23 cellular contexts compared by ENCODE assay signal in genomic region chr4:94576163-94576562, GRCh38.
DNase-seq lines count a peak whose midpoint lies in the region; ATAC-seq and TF ChIP-seq lines count a peak whose summit lies in the region.
"Had no signal": no experiment of that assay in that cellular context is flagged by ENCODE, and none has a peak within 500 bp of the region (broad histone marks: within the 10 kb centered on the region; RNA-seq: fewer than 3 reads in every experiment).

No MANE protein-coding gene starts in this region.

- H3K36me3 ChIP-seq in ACC112 (ENCODE audit: insufficient read depth, low read length) (peaks cover 11% of the 10 kb centered on the region; the same call in 1 of the 2 replicates), ascending aorta (peaks cover 3 to 7% of the 10 kb centered on the region in 2 donors)
- H3K36me3 ChIP-seq: SJCRH30 had no signal

- no peak overlapping the region for H2BK12ac ChIP-seq in H9 (ENCODE audit: insufficient read length, low read depth, low read length)

- H3K4me3 ChIP-seq in ACC112 (ENCODE audit: low read depth, low read length): no peak overlapping the region
- H3K4me3 ChIP-seq in ascending aorta: peak overlapping the region in 1 of 2 donors; percentile 29
- H3K4me3 ChIP-seq: PC-9, right lobe of liver, SJCRH30 had no signal

- TF ChIP-seq CTCF in H9 (conservative IDR thresholded peaks at IDR 0.05): no peak
- TF ChIP-seq CTCF in ascending aorta (IDR thresholded peaks at IDR 0.05): no peak
- no peak for TF ChIP-seq CTCF in nephron (IDR thresholded peaks at IDR 0.05; ENCODE audit: unreplicated experiment in 3 of 3)

- no peak overlapping the region for H2BK20ac ChIP-seq in H9 (ENCODE audit: low read depth, low read length, poor library complexity, severe bottlenecking)

- no CpG with 5 or more reads among the region's 3 CpGs for WGBS in H9 (ENCODE audit: extremely low coverage, insufficient read length, low lambda C conversion rate)

- H3K27ac ChIP-seq in ACC112 (ENCODE audit: low read depth, low read length) (peak overlapping the region; percentile 26), H9 (ENCODE audit: insufficient read length, low read depth, low read length) (no peak overlapping the region), ascending aorta (peak overlapping the region; percentile 50 to 64)
- H3K27ac ChIP-seq: parathyroid adenoma, PC-9, right lobe of liver, SJCRH30 had no signal

- H3K23ac ChIP-seq in H9 (ENCODE audit: insufficient read length, low read depth, low read length): no peak overlapping the region

- H3K9ac ChIP-seq in H9 (ENCODE audit: extremely low read depth, insufficient read length, low read length): no peak overlapping the region
- H3K9ac ChIP-seq: parathyroid adenoma had no signal

- no peaks in the 10 kb centered on the region for H3K23me2 ChIP-seq in H9 (ENCODE audit: insufficient read length, low read depth, low read length, poor library complexity, severe bottlenecking)

- no peak overlapping the region for H2BK5ac ChIP-seq in H9 (ENCODE audit: insufficient read length, low read length)

- peak overlapping the region in 2 of 3 experiments; percentile 52 to 89; a peak in 5 of 7 replicates for H3K27ac Mint-ChIP-seq in H9
- peak overlapping the region; percentile 13 to 72 (median 21) for H3K27ac Mint-ChIP-seq in nephron
- H3K27ac Mint-ChIP-seq: activated naive CD8-positive, alpha-beta T cell treated with anti-CD3 and anti-CD28 coated beads for 36 hours; activated T-helper 17 cell treated with anti-CD3 and anti-CD28 coated beads, Interleukin-2, amount 50 U/mL, for 72 hours; CD4-positive, alpha-beta T cell; naive thymus-derived CD4-positive, alpha-beta T cell; T-helper 1 cell treated with Interleukin-12 subunit alpha and Interleukin-12 subunit beta and Interleukin-4 antibody, amounts not matched to agents 30 μg/mL and 1 μg/mL, for 36 hours had no signal

- H3K9me3 Mint-ChIP-seq in H9 (no peaks in the 10 kb centered on the region), nephron (no peaks in the 10 kb centered on the region)
- H3K9me3 Mint-ChIP-seq: activated naive CD8-positive, alpha-beta T cell treated with anti-CD3 and anti-CD28 coated beads for 36 hours; activated T-helper 17 cell treated with anti-CD3 and anti-CD28 coated beads, Interleukin-2, amount 50 U/mL, for 72 hours; CD4-positive, alpha-beta T cell; naive thymus-derived CD4-positive, alpha-beta T cell; T-helper 1 cell treated with Interleukin-12 subunit alpha and Interleukin-12 subunit beta and Interleukin-4 antibody, amounts not matched to agents 30 μg/mL and 1 μg/mL, for 36 hours had no signal

- no peak overlapping the region for H3K56ac ChIP-seq in H9 (ENCODE audit: insufficient read length, low read depth, low read length)

- no peak overlapping the region for H4K5ac ChIP-seq in H9 (ENCODE audit: insufficient read length, low read depth, low read length)

- H3K27me3 ChIP-seq in ACC112 (ENCODE audit: insufficient read depth, low read length) (no peaks in the 10 kb centered on the region), H9 (ENCODE audit: insufficient read depth, low read length) (no peaks in the 10 kb centered on the region), ascending aorta (no peaks in the 10 kb centered on the region)
- H3K27me3 ChIP-seq: right lobe of liver, SJCRH30 had no signal

- H3K4me1 ChIP-seq in ACC112 (ENCODE audit: control insufficient read depth, insufficient read depth, low read length, unreplicated experiment) (peaks cover 49% of the 10 kb centered on the region), H9 (ENCODE audit: insufficient read depth, low read length) (no peaks in the 10 kb centered on the region), ascending aorta (peaks cover 8 to 66% of the 10 kb centered on the region in 2 donors)
- H3K4me1 ChIP-seq: parathyroid adenoma, SJCRH30 had no signal

- H2AFZ ChIP-seq in ACC112 (ENCODE audit: low read length, unreplicated experiment) (no peak overlapping the region), H9 (ENCODE audit: low read length) (no peak overlapping the region)
- H2AFZ ChIP-seq: parathyroid adenoma, PC-9 had no signal

- H3K27me3 Mint-ChIP-seq in H9 (ENCODE audit: low read depth) (no peaks in the 10 kb centered on the region), nephron (ENCODE audit: low read depth) (no peaks in the 10 kb centered on the region)
- H3K27me3 Mint-ChIP-seq: activated naive CD8-positive, alpha-beta T cell treated with anti-CD3 and anti-CD28 coated beads for 36 hours; activated T-helper 17 cell treated with anti-CD3 and anti-CD28 coated beads, Interleukin-2, amount 50 U/mL, for 72 hours; CD4-positive, alpha-beta T cell; naive thymus-derived CD4-positive, alpha-beta T cell had no signal

- H3K14ac ChIP-seq in H9 (ENCODE audit: insufficient read depth, low read length): no peak overlapping the region

- no peaks in the 10 kb centered on the region for H3K9me3 ChIP-seq in H9 (ENCODE audit: control insufficient read depth, low read depth, low read length)
- no peaks in the 10 kb centered on the region for H3K9me3 ChIP-seq in ascending aorta
- H3K9me3 ChIP-seq: right lobe of liver, SJCRH30 had no signal

- no peak overlapping the region for H4K91ac ChIP-seq in H9 (ENCODE audit: insufficient read length, low read depth, low read length)

- intact Hi-C loops in ascending aorta (cut with DNase I): no loop called here

- H2BK15ac ChIP-seq in H9 (ENCODE audit: low read depth, low read length): no peak overlapping the region

- no peak overlapping the region for H2AK5ac ChIP-seq in H9 (ENCODE audit: insufficient read length, low read length)

- H3K4me3 Mint-ChIP-seq in H9 (no peak overlapping the region), nephron (peak overlapping the region in 1 of 3 experiments; percentile 40)
- H3K4me3 Mint-ChIP-seq: activated naive CD8-positive, alpha-beta T cell treated with anti-CD3 and anti-CD28 coated beads for 36 hours; activated T-helper 17 cell treated with anti-CD3 and anti-CD28 coated beads, Interleukin-2, amount 50 U/mL, for 72 hours; CD4-positive, alpha-beta T cell; naive thymus-derived CD4-positive, alpha-beta T cell; T-helper 1 cell treated with Interleukin-12 subunit alpha and Interleukin-12 subunit beta and Interleukin-4 antibody, amounts not matched to agents 30 μg/mL and 1 μg/mL, for 36 hours had no signal

- DNase-seq in H9 (no peak), ascending aorta (ENCODE audit: low spot score in 2 of 2) (no peak), left lobe of liver (ENCODE audit: low spot score) (no peak), RPMI8226 (no peak), iPS-NIHi11 (ENCODE audit: low spot score) (no peak)
- DNase-seq: activated naive CD8-positive, alpha-beta T cell treated with anti-CD3 and anti-CD28 coated beads for 36 hours; CD4-positive, alpha-beta T cell; cortex of kidney; DMS 273 treated with DMSO at 0.1 percent for 48 hours; KBM-7; mesenchymal stem cell; naive thymus-derived CD4-positive, alpha-beta T cell; NCI-H1694 treated with DMSO at 0.1 percent for 48 hours; NCI-H748 treated with DMSO at 0.1 percent for 48 hours; PC-9; right lobe of liver; SJCRH30; stimulated activated CD8-positive, alpha-beta memory T cell treated with anti-CD3 and anti-CD28 coated beads, Interleukin-4, amount 100 ng/mL, for 48 hours had no signal

- no peak for ATAC-seq in left lobe of liver
- ATAC-seq: activated T-helper 17 cell treated with anti-CD3 and anti-CD28 coated beads, Interleukin-2, amount 50 U/mL, for 72 hours; naive thymus-derived CD4-positive, alpha-beta T cell; right lobe of liver had no signal

- no peaks in the 10 kb centered on the region for H4K20me1 ChIP-seq in H9 (ENCODE audit: control insufficient read depth, insufficient read depth, insufficient read length)

- peaks cover 32% of the 10 kb centered on the region for H3K79me2 ChIP-seq in ACC112 (ENCODE audit: control insufficient read depth, insufficient read depth, low read length, unreplicated experiment)
- H3K79me2 ChIP-seq in H9 (ENCODE audit: insufficient read depth, low read length): no peaks in the 10 kb centered on the region
- H3K79me2 ChIP-seq: parathyroid adenoma had no signal

- H3K36me3 Mint-ChIP-seq in H9 (ENCODE audit: insufficient read depth in 1 of 3, low read depth in 3 of 3): no peaks in the 10 kb centered on the region
- H3K36me3 Mint-ChIP-seq in nephron (ENCODE audit: low read depth): peaks cover 7% of the 10 kb centered on the region

- H3T11ph ChIP-seq in H9 (ENCODE audit: low read length): no peak overlapping the region

- no peak overlapping the region for H3K4ac ChIP-seq in H9 (ENCODE audit: low read depth, low read length)

- no peak overlapping the region for H4K8ac ChIP-seq in H9 (replicated peaks; ENCODE audit: insufficient read length, low read depth, low read length)

- no peaks in the 10 kb centered on the region for H3K79me1 ChIP-seq in H9 (ENCODE audit: insufficient read depth, low read depth, low read length, poor library complexity, severe bottlenecking)

- H3K4me1 Mint-ChIP-seq in H9 (peaks cover 16 to 23% of the 10 kb centered on the region in 2 experiments), nephron (peaks cover 18% of the 10 kb centered on the region)
- H3K4me1 Mint-ChIP-seq: activated naive CD8-positive, alpha-beta T cell treated with anti-CD3 and anti-CD28 coated beads for 36 hours; activated T-helper 17 cell treated with anti-CD3 and anti-CD28 coated beads, Interleukin-2, amount 50 U/mL, for 72 hours; naive thymus-derived CD4-positive, alpha-beta T cell had no signal

- H3K18ac ChIP-seq in H9 (ENCODE audit: insufficient read length, low read depth, low read length): no peak overlapping the region

- H3K4me2 ChIP-seq in H9 (ENCODE audit: insufficient read depth, insufficient read length, low read length): no peak overlapping the region
- H3K4me2 ChIP-seq: PC-9 had no signal

- no peak overlapping the region for H2BK120ac ChIP-seq in H9 (ENCODE audit: low read depth, low read length, poor library complexity, severe bottlenecking)
